ENCODE assay signal across 12 cellular contexts in the genomic region with DNA sequence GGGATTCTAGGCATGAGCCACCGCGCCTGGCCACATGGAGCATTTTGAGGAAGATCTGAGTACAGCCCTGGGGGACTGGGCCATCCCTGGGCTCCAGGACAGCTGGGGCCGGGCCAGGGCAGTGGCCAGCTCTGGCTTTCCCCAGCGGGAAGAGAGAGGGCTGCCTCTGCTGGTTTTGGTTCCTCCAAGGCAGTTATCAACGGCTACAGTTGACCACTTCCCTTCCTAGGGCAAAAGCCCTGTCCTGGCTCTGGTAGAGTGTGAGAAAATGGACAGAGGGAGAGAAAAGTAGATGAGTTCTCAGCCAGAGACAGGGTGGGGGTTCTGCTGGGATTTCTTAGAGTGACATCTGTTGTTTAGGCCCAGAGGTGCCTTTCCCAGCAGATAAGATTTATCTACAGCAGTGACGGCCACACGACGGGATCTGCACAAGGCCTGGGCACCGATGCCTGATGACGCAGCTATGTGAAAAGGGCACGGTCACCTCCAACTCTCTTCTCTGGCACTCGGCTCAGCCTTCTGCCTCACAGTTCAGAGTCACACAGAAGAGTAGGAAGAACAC. TPM values are rescaled to one million over a fixed set of nuclear protein-coding genes. Genes with fewer than 3 reads are reported as not detected.
DNase-seq lines count a peak whose midpoint lies in the region; ATAC-seq and TF ChIP-seq lines count a peak whose summit lies in the region.
"Had no signal": no experiment of that assay in that cellular context is flagged by ENCODE, and none has a peak within 500 bp of the region (broad histone marks: within the 10 kb centered on the region; RNA-seq: fewer than 3 reads in every experiment).

No MANE protein-coding gene starts in this region.

- intact Hi-C loops in adrenal gland (cut with DNase I): no loop called here
- intact Hi-C loops in lower lobe of right lung (cut with DNase I): no loop called here
- intact Hi-C loops in vagina (cut with DNase I): loop anchor here (10.0 kb wide), 1 partner anchor 80 kb away; a partner anchor contains a TSS

- no peak for TF ChIP-seq CTCF in adrenal gland (IDR thresholded peaks at IDR 0.05)
- TF ChIP-seq CTCF in lower lobe of right lung (IDR thresholded peaks at IDR 0.05): no peak
- TF ChIP-seq CTCF in vagina (IDR thresholded peaks at IDR 0.05): no peak
- no peak for TF ChIP-seq CTCF in chondrocyte (IDR thresholded peaks at IDR 0.05)

- TF ChIP-seq POLR2A in adrenal gland (IDR thresholded peaks at IDR 0.05): no peak
- TF ChIP-seq POLR2A in vagina (IDR thresholded peaks at IDR 0.05): no peak

- peaks cover 5 to 22% of the 10 kb centered on the region in 2 donors for H3K4me1 ChIP-seq in adrenal gland (replicated peaks in 1 of 2)
- H3K4me1 ChIP-seq in lower lobe of right lung: peaks cover 28% of the 10 kb centered on the region
- H3K4me1 ChIP-seq in vagina: peaks cover 22% of the 10 kb centered on the region

- no peaks in the 10 kb centered on the region for H3K27me3 Mint-ChIP-seq in stimulated activated naive B cell treated with anti-CD40 and anti-IgM and Interleukin-4, amounts not matched to agents 10 μg/mL and 1 μg/mL and 100 μg/mL, for 72 hours
- no peaks in the 10 kb centered on the region for H3K27me3 Mint-ChIP-seq in chondrocyte (ENCODE audit: low read depth)
- H3K27me3 Mint-ChIP-seq: activated CD4-positive, alpha-beta T cell treated with anti-CD3 and anti-CD28 coated beads for 36 hours had no signal

- H3K36me3 Mint-ChIP-seq in stimulated activated naive B cell treated with anti-CD40 and anti-IgM and Interleukin-4, amounts not matched to agents 10 μg/mL and 1 μg/mL and 100 μg/mL, for 72 hours: peaks cover 9 to 16% of the 10 kb centered on the region in 2 donors
- H3K36me3 Mint-ChIP-seq in chondrocyte (ENCODE audit: low read depth): peaks cover 2% of the 10 kb centered on the region

- H3K9me3 ChIP-seq in adrenal gland (replicated peaks in 1 of 3) (no peaks in the 10 kb centered on the region), lower lobe of right lung (no peaks in the 10 kb centered on the region), vagina (no peaks in the 10 kb centered on the region)
- H3K9me3 ChIP-seq: uterus had no signal

- ATAC-seq in lower lobe of right lung: peak; percentile 53 to 73
- no peak for ATAC-seq in stimulated activated naive B cell treated with anti-CD40 and anti-IgM and Interleukin-4, amounts not matched to agents 10 μg/mL and 1 μg/mL and 100 μg/mL, for 72 hours (replicated peaks)
- ATAC-seq: activated CD4-positive, alpha-beta T cell treated with anti-CD3 and anti-CD28 coated beads for 36 hours had no signal

- H3K27ac ChIP-seq in adrenal gland: peak overlapping the region in 4 of 5 donors; percentile 4 to 88 (median 46)
- H3K27ac ChIP-seq in lower lobe of right lung: peak overlapping the region; percentile 69
- no peak overlapping the region for H3K27ac ChIP-seq in vagina
- H3K27ac ChIP-seq: uterus had no signal

- H3K4me3 ChIP-seq in adrenal gland (no peak overlapping the region), lower lobe of right lung (no peak overlapping the region), vagina (no peak overlapping the region)
- H3K4me3 ChIP-seq: uterus had no signal

- 62 to 87% (median 64%) methylated on average over 9 to 12 of the region's 12 CpGs for WGBS in adrenal gland, 4 donors

- H3K4me3 Mint-ChIP-seq in stimulated activated naive B cell treated with anti-CD40 and anti-IgM and Interleukin-4, amounts not matched to agents 10 μg/mL and 1 μg/mL and 100 μg/mL, for 72 hours: peak overlapping the region in 1 of 2 donors; percentile 32
- H3K4me3 Mint-ChIP-seq in chondrocyte (ENCODE audit: unreplicated experiment): no peak overlapping the region
- H3K4me3 Mint-ChIP-seq: activated CD4-positive, alpha-beta T cell treated with anti-CD3 and anti-CD28 coated beads for 36 hours had no signal

- H3K27ac Mint-ChIP-seq in stimulated activated naive B cell treated with anti-CD40 and anti-IgM and Interleukin-4, amounts not matched to agents 10 μg/mL and 1 μg/mL and 100 μg/mL, for 72 hours: peak overlapping the region; percentile 63
- no peak overlapping the region for H3K27ac Mint-ChIP-seq in chondrocyte (ENCODE audit: unreplicated experiment)
- H3K27ac Mint-ChIP-seq: activated CD4-positive, alpha-beta T cell treated with anti-CD3 and anti-CD28 coated beads for 36 hours had no signal

- H3K36me3 ChIP-seq in adrenal gland (replicated peaks in 1 of 2) (no peaks in the 10 kb centered on the region), lower lobe of right lung (no peaks in the 10 kb centered on the region), vagina (no peaks in the 10 kb centered on the region)
- H3K36me3 ChIP-seq: uterus had no signal

- DNase-seq in MV-4-11 (lab: John Stamatoyannopoulos, UW) (peak; percentile 89), adrenal gland (peak; percentile 55 to 80 (median 63)), lower lobe of right lung (peak; percentile 75), vagina (ENCODE audit: extremely low spot score in 2 of 2) (no peak), COR-L47 (lab: John Stamatoyannopoulos, UW) (no peak), NCI-H1092 (lab: John Stamatoyannopoulos, UW) (no peak), chondrocyte (ENCODE audit: low spot score) (no peak)
- DNase-seq in stimulated activated naive B cell treated with anti-CD40 and anti-IgM and Interleukin-4, amounts not matched to agents 10 μg/mL and 1 μg/mL and 100 μg/mL, for 72 hours: no peak
- DNase-seq: activated CD4-positive, alpha-beta T cell treated with anti-CD3 and anti-CD28 coated beads for 36 hours; DND-41; NCI-H2029; uterus had no signal

- H3K4me1 Mint-ChIP-seq in stimulated activated naive B cell treated with anti-CD40 and anti-IgM and Interleukin-4, amounts not matched to agents 10 μg/mL and 1 μg/mL and 100 μg/mL, for 72 hours: peaks cover 59 to 86% of the 10 kb centered on the region in 2 donors
- peaks cover 11% of the 10 kb centered on the region for H3K4me1 Mint-ChIP-seq in chondrocyte (ENCODE audit: low read depth)

- H3K27me3 ChIP-seq in adrenal gland (no peaks in the 10 kb centered on the region), lower lobe of right lung (ENCODE audit: low read depth) (no peaks in the 10 kb centered on the region), vagina (no peaks in the 10 kb centered on the region)
- H3K27me3 ChIP-seq: uterus had no signal

- H3K9me3 Mint-ChIP-seq in stimulated activated naive B cell treated with anti-CD40 and anti-IgM and Interleukin-4, amounts not matched to agents 10 μg/mL and 1 μg/mL and 100 μg/mL, for 72 hours: no peaks in the 10 kb centered on the region
- H3K9me3 Mint-ChIP-seq in chondrocyte (ENCODE audit: low read depth): no peaks in the 10 kb centered on the region

RNA-seq across cellular contexts. Expression of a gene that starts 5.5 kb away (rescaled TPM):
- 10 to 100 TPM in 5 of 8 donors, 1 to 10 TPM in 3; 6.5 to 71.0 (median 12.7) TPM for total RNA-seq in adrenal gland
- 10 to 100 TPM in 1 of 3 donors, 1 to 10 TPM in 2; 5.7 to 41.3 (median 6.5) TPM for polyA plus RNA-seq in adrenal gland
- 29.2 TPM for total RNA-seq in lower lobe of right lung
- total RNA-seq in vagina: 7.6 TPM
- 1.2 to 1.3 TPM (median 1.2 TPM) in 3 replicates for total RNA-seq in chondrocyte

RNA-seq across cellular contexts. Expression of a gene that starts 48.3 kb away (rescaled TPM):
- 100 to 1,000 TPM in 7 of 8 donors, 10 to 100 TPM in 1; 98.8 to 170 (median 137) TPM for total RNA-seq in adrenal gland
- 100 to 1,000 TPM in 1 of 3 donors, 10 to 100 TPM in 2; 53.7 to 182 (median 58.0) TPM for polyA plus RNA-seq in adrenal gland
- total RNA-seq in lower lobe of right lung: 97.8 TPM
- total RNA-seq in vagina: 87.9 TPM
- total RNA-seq in chondrocyte: 71.8 to 91.4 TPM (median 82.5 TPM) in 3 replicates

Comparison
In these comparisons a context has a peak if more than half of its experiments do, and no peak if none do; other contexts are left out.
1. DNase-seq: peak in MV-4-11 (single experiment), adrenal gland (7 of 7) and lower lobe of right lung (single experiment); none in stimulated activated naive B cell treated with anti-CD40 and anti-IgM and Interleukin-4, amounts not matched to agents 10 μg/mL and 1 μg/mL and 100 μg/mL, for 72 hours (single experiment), vagina (0 of 2), COR-L47 (single experiment), NCI-H1092 (single experiment) and chondrocyte (single experiment).
2. ATAC-seq: peak in lower lobe of right lung (2 of 2); none in stimulated activated naive B cell treated with anti-CD40 and anti-IgM and Interleukin-4, amounts not matched to agents 10 μg/mL and 1 μg/mL and 100 μg/mL, for 72 hours (0 of 2).